1 cellular context compared by ENCODE assay signal in the genomic region with DNA sequence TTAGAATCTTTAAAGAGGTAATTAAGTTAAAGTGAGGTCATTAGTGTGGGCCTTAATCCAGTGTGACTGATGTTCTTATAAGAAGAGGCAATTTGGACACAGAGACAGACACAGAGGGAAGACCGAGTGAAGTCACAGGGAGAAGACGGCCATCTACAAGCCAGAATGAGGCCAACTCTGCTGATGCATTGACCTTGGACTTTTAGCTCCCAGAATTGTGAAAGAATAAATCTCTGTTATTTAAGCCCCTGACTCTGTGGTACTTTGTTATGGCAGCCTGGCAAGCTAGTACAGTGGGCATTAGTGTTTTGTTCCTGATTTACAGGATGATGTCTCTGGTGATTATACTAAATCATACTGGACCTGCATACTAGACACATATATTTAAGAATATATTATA.
A peak's percentile ranks its signal among the peaks of the same experiment; 100 is the strongest.
TF ChIP-seq lines count a peak whose summit lies in the region.

No MANE protein-coding gene starts in this region.

TF ChIP-seq in HepG2, 621 proteins besides CTCF, POLR2A, EP300 and RAD21 (continued from another document):
- TF ChIP-seq, protein P1, sequence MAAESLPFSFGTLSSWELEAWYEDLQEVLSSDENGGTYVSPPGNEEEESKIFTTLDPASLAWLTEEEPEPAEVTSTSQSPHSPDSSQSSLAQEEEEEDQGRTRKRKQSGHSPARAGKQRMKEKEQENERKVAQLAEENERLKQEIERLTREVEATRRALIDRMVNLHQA (CRISPR knock-in tag; IDR thresholded peaks at IDR 0.05): no peak
- TF ChIP-seq HNF4A (CRISPR knock-in tag; IDR thresholded peaks at IDR 0.05): peak; percentile 67; the same call in 1 of the 2 replicates
- TF ChIP-seq, protein P2, sequence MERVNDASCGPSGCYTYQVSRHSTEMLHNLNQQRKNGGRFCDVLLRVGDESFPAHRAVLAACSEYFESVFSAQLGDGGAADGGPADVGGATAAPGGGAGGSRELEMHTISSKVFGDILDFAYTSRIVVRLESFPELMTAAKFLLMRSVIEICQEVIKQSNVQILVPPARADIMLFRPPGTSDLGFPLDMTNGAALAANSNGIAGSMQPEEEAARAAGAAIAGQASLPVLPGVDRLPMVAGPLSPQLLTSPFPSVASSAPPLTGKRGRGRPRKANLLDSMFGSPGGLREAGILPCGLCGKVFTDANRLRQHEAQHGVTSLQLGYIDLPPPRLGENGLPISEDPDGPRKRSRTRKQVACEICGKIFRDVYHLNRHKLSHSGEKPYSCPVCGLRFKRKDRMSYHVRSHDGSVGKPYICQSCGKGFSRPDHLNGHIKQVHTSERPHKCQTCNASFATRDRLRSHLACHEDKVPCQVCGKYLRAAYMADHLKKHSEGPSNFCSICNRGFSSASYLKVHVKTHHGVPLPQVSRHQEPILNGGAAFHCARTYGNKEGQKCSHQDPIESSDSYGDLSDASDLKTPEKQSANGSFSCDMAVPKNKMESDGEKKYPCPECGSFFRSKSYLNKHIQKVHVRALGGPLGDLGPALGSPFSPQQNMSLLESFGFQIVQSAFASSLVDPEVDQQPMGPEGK (CRISPR knock-in tag; IDR thresholded peaks at IDR 0.05): no peak
- TF ChIP-seq CENPX (CRISPR knock-in tag; IDR thresholded peaks at IDR 0.05): no peak
- no peak for TF ChIP-seq ARID3A (IDR thresholded peaks at IDR 0.05; ENCODE audit: low read depth, low read length)
- TF ChIP-seq ESRRA (CRISPR knock-in tag; IDR thresholded peaks at IDR 0.05; ENCODE audit: low read depth): no peak
- TF ChIP-seq RERE (CRISPR knock-in tag; IDR thresholded peaks at IDR 0.05; ENCODE audit: low read depth): no peak
- no peak for TF ChIP-seq ZNF230 (CRISPR knock-in tag; IDR thresholded peaks at IDR 0.05)
- 0 out of 2 replicates have a peak, but pooled peaks have one; percentile 36 for TF ChIP-seq GFI1 (CRISPR knock-in tag; IDR thresholded peaks at IDR 0.05; ENCODE audit: borderline replicate concordance)
